In the genomic region with DNA sequence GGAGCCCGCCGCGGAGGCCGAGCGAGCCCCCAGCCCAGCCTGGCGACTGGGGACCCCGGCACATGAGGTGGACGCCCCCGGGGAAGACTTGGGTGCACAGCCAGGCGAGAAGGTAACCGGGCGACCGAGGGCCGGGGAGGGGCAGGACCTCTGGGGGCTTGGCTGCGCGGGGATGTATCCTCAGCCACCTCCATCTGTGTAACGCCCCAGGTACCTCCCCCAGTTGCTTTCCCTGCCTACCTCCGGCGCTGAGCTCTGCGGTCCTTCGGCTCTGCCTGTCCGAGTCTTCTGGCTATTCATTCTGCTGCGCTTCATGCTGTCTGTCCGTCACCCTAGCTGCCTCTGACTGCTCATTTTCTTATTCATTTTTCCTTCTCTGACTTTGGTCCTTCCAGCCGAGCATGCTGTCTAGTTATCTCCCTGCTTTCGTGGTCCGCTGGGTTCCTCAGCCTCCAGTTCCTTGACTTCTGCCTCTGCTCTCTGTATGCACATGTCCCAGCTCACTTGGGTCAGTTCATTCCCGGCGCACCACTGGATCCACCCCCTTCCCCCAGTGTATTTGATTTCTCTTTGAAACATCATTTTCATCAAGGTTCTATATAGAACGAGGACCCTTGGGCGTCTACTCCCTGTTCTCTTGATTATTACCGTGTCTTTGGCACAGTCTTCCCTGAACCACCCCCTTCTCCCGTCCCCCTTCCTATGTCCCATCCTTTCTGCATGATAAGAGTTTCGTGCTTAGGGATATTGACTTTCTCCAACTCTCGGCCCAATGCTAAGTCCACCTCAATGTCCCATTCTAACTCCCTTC, we compare ENCODE assay signal across 8 cellular contexts. TPM values are rescaled to one million over a fixed set of nuclear protein-coding genes. Genes with fewer than 3 reads are reported as not detected.
DNase-seq lines count a peak whose midpoint lies in the region; ATAC-seq and TF ChIP-seq lines count a peak whose summit lies in the region.

No MANE protein-coding gene starts in this region.

- ATAC-seq in GM18519 (IDR thresholded peaks at IDR 0.05; ENCODE audit: low FRiP score, unreplicated experiment): peak; percentile 27
- ATAC-seq in HG03095 (IDR thresholded peaks at IDR 0.05; ENCODE audit: unreplicated experiment): peak; percentile 57

- H3K27me3 ChIP-seq in muscle layer of duodenum (ENCODE audit: low read depth, low read length): no peaks in the 10 kb centered on the region

- H3K9me3 ChIP-seq in muscle layer of duodenum (ENCODE audit: control insufficient read depth in 1 of 2, low read length in 2 of 2): no peaks in the 10 kb centered on the region

- peak overlapping the region; percentile 4 for H3K27ac ChIP-seq in muscle layer of duodenum (ENCODE audit: low read length)

- peak overlapping the region; percentile 82 for H3K4me3 ChIP-seq in epithelial cell of proximal tubule (ENCODE audit: low read depth, low read length)
- H3K4me3 ChIP-seq in muscle layer of duodenum (ENCODE audit: low read depth in 1 of 2, low read length in 2 of 2): peak overlapping the region; percentile 74 to 79

- peak; percentile 54 for DNase-seq in A172 (ENCODE audit: low spot score)
- DNase-seq in NCI-H69 (lab: John Stamatoyannopoulos, UW): peak; percentile 80
- peak; percentile 78 for DNase-seq in activated CD8-positive, alpha-beta memory T cell treated with anti-CD3 and anti-CD28 coated beads, Interleukin-2, amount 50 U/mL, for 48 hours
- no peak for DNase-seq in epithelial cell of proximal tubule (ENCODE audit: low read depth)
- DNase-seq in stimulated activated CD8-positive, alpha-beta memory T cell treated with anti-CD3 and anti-CD28 coated beads, Interleukin-7, amount 100 ng/mL, for 1 hour (ENCODE audit: low read depth in 2 of 2): peak; percentile 24 to 25

- TF ChIP-seq CTCF in epithelial cell of proximal tubule (conservative IDR thresholded peaks at IDR 0.05; ENCODE audit: low read depth, low read length): no peak

- peaks cover 4 to 16% of the 10 kb centered on the region in 2 donors for H3K4me1 ChIP-seq in muscle layer of duodenum (ENCODE audit: control insufficient read depth in 1 of 2, insufficient read depth in 2 of 2, low read length in 2 of 2)

- peaks cover 4% of the 10 kb centered on the region in 2 donors for H3K36me3 ChIP-seq in muscle layer of duodenum (ENCODE audit: control insufficient read depth in 1 of 2, insufficient read depth in 2 of 2, low read length in 2 of 2)

RNA-seq across cellular contexts. Expression of gene PHC1, which starts 0.6 kb away (rescaled TPM):
- total RNA-seq in A172 (2014; rRNA removed; shearing (Covaris generic)): 6.6 and 7.3 TPM in 2 replicates
- total RNA-seq in epithelial cell of proximal tubule: 24.4 and 31.0 TPM in 2 replicates

RNA-seq across cellular contexts. Expression of gene M6PR, which starts 34.5 kb away (rescaled TPM):
- 97.4 and 114 TPM in 2 replicates for total RNA-seq in A172 (2014; rRNA removed; shearing (Covaris generic))
- total RNA-seq in epithelial cell of proximal tubule: 114 and 118 TPM in 2 replicates
